8 cellular contexts compared by ENCODE assay signal in genomic region chr2:160207804-160208661, GRCh38. TPM values are rescaled to one million over a fixed set of nuclear protein-coding genes. Genes with fewer than 3 reads are reported as not detected.
A peak's percentile ranks its signal among the peaks of the same experiment; 100 is the strongest.
DNase-seq lines count a peak whose midpoint lies in the region; ATAC-seq and TF ChIP-seq lines count a peak whose summit lies in the region.

No MANE protein-coding gene starts in this region.

- H3K4me1 ChIP-seq in IMR-90 (ENCODE audit: control insufficient read depth, insufficient read depth, low read length) (peaks cover 35% of the 10 kb centered on the region), left lung (peaks cover 11 to 22% of the 10 kb centered on the region in 2 donors)

- H2AFZ ChIP-seq in IMR-90 (replicated peaks; ENCODE audit: low read length, poor library complexity): peak overlapping the region; percentile 17

- H3K9me3 Mint-ChIP-seq in activated naive CD4-positive, alpha-beta T cell treated with anti-CD3 and anti-CD28 coated beads, Interleukin-2, amount 10 ng/mL, durations not matched to agents 7 days and 5 days: no peaks in the 10 kb centered on the region

- no peaks in the 10 kb centered on the region for H4K20me1 ChIP-seq in IMR-90 (ENCODE audit: insufficient read depth, low read length)

- H3K4me3 ChIP-seq in IMR-90 (ENCODE audit: insufficient read depth, low read depth, low read length) (no peak overlapping the region), cardiac fibroblast (replicated peaks in 1 of 2; ENCODE audit: low read depth in 2 of 2, low read length in 2 of 2) (no peak overlapping the region), left lung (no peak overlapping the region)

- peak overlapping the region; percentile 92 for H3K4ac ChIP-seq in IMR-90 (ENCODE audit: low read depth, low read length)

- 0 out of 4 replicates have a peak, but pooled peaks cover 0 to 7% of the 10 kb centered on the region in 2 experiments for H3K79me1 ChIP-seq in IMR-90 (ENCODE audit: low read depth in 1 of 2, low read length in 2 of 2)

- no peak overlapping the region for H3K9ac ChIP-seq in IMR-90 (ENCODE audit: low read depth, low read length)

- H2AK5ac ChIP-seq in IMR-90 (ENCODE audit: low read depth, low read length): peak overlapping the region; percentile 93

- H3K27me3 ChIP-seq in IMR-90 (ENCODE audit: control insufficient read depth, insufficient read depth, low read length) (no peaks in the 10 kb centered on the region), left lung (no peaks in the 10 kb centered on the region)

- CTCF ChIA-PET in IMR-90 (lab: Yijun Ruan, JAX): interaction anchor here (1.4 to 1.6 kb wide), 2 partner anchors 44 to 856 kb away, joined by 4 read pairs; no protein-coding TSS in a partner anchor
- CTCF ChIA-PET in activated naive CD4-positive, alpha-beta T cell treated with anti-CD3 and anti-CD28 coated beads, Interleukin-2, amount 10 ng/mL, durations not matched to agents 7 days and 5 days (lab: Charles Lee): interaction anchor here (0.6 to 6.1 kb wide), 3 partner anchors 13 to 99 kb away, joined by 3 to 44 read pairs (median 3); no protein-coding TSS in a partner anchor

- peaks cover 34% of the 10 kb centered on the region for H3K9me1 ChIP-seq in IMR-90 (ENCODE audit: insufficient read depth, low read length)

- H3K56ac ChIP-seq in IMR-90 (ENCODE audit: extremely low read depth, insufficient read depth, low read length): peak overlapping the region; percentile 72

- H3K27me3 Mint-ChIP-seq in activated naive CD4-positive, alpha-beta T cell treated with anti-CD3 and anti-CD28 coated beads, Interleukin-2, amount 10 ng/mL, durations not matched to agents 7 days and 5 days: peaks cover 11% of the 10 kb centered on the region

- H4K5ac ChIP-seq in IMR-90 (ENCODE audit: low read depth, low read length): peak overlapping the region; percentile 61

- no peak; the same call in 1 of the 2 replicates for TF ChIP-seq RAD21 in IMR-90 (IDR thresholded peaks at IDR 0.05; ENCODE audit: low read length)

- H3K27ac Mint-ChIP-seq in activated naive CD4-positive, alpha-beta T cell treated with anti-CD3 and anti-CD28 coated beads, Interleukin-2, amount 10 ng/mL, durations not matched to agents 7 days and 5 days: no peak overlapping the region

- peak overlapping the region; percentile 87 for H3K14ac ChIP-seq in IMR-90 (replicated peaks; ENCODE audit: low read depth, low read length)

- H3K36me3 Mint-ChIP-seq in activated naive CD4-positive, alpha-beta T cell treated with anti-CD3 and anti-CD28 coated beads, Interleukin-2, amount 10 ng/mL, durations not matched to agents 7 days and 5 days: no peaks in the 10 kb centered on the region

- intact Hi-C loops in IMR-90 (cut with micrococcal nuclease) (no loop called here), left lung (cut with DNase I) (no loop called here)

- DNase-seq in IMR-90 (peak; percentile 83), cardiac fibroblast (ENCODE audit: low read depth in 2 of 2) (peak; percentile 90 to 92), left lung (peak; percentile 84 to 89), stromal cell of bone marrow (ENCODE audit: low read depth) (peak; percentile 90), NCI-H82 treated with DMSO at 0.1 percent for 48 hours (lab: John Stamatoyannopoulos, UW; ENCODE audit: unreplicated experiment) (no peak), DMS79 (lab: John Stamatoyannopoulos, UW) (no peak)
- DNase-seq in activated naive CD4-positive, alpha-beta T cell treated with anti-CD3 and anti-CD28 coated beads, Interleukin-2, amount 10 ng/mL, durations not matched to agents 7 days and 5 days: no peak

- H2BK120ac ChIP-seq in IMR-90 (ENCODE audit: low read depth, low read length): peak overlapping the region; percentile 94

- peak overlapping the region; percentile 66 for H3K23ac ChIP-seq in IMR-90 (ENCODE audit: low read depth, low read length)

- peak; percentile 36 for ATAC-seq in GM18498 (IDR thresholded peaks at IDR 0.05; ENCODE audit: unreplicated experiment)
- peak; percentile 65 for ATAC-seq in IMR-90 (ENCODE audit: low read depth)
- ATAC-seq in left lung: peak; percentile 74

- WGBS in IMR-90 (ENCODE audit: extremely low coverage in 2 of 2, insufficient read length in 1 of 2), 2 experiments: 89% methylated on average over 7 of the region's 12 CpGs; no CpG with 5 or more reads in 1 of the 2 experiments

- no peak for TF ChIP-seq POLR2A in IMR-90 (IDR thresholded peaks at IDR 0.05; ENCODE audit: low read depth, low read length)

- no peak for TF ChIP-seq CTCF in IMR-90 (conservative IDR thresholded peaks at IDR 0.05; ENCODE audit: low read depth, low read length)
- no peak for TF ChIP-seq CTCF in cardiac fibroblast (IDR thresholded peaks at IDR 0.05; ENCODE audit: low read depth, low read length)
- TF ChIP-seq CTCF in left lung (IDR thresholded peaks at IDR 0.05): no peak

- POLR2A ChIA-PET in IMR-90 (lab: Charles Lee; ENCODE audit: unreplicated experiment): no interaction called here

- peak overlapping the region; percentile 79 for H2AK9ac ChIP-seq in IMR-90 (replicated peaks; ENCODE audit: low read depth, low read length, poor library complexity)

- no peaks in the 10 kb centered on the region for H3K9me3 ChIP-seq in IMR-90 (ENCODE audit: control insufficient read depth, insufficient read depth, low read length)
- no peaks in the 10 kb centered on the region for H3K9me3 ChIP-seq in left lung

- H3K4me1 Mint-ChIP-seq in activated naive CD4-positive, alpha-beta T cell treated with anti-CD3 and anti-CD28 coated beads, Interleukin-2, amount 10 ng/mL, durations not matched to agents 7 days and 5 days: peaks cover 7% of the 10 kb centered on the region

- peak overlapping the region; percentile 22; the same call in 1 of the 2 replicates for H3K4me2 ChIP-seq in IMR-90 (ENCODE audit: low read depth, low read length)

- no peaks in the 10 kb centered on the region for H3K36me3 ChIP-seq in IMR-90 (ENCODE audit: control insufficient read depth, insufficient read depth, low read length)
- no peaks in the 10 kb centered on the region for H3K36me3 ChIP-seq in left lung

- H2BK5ac ChIP-seq in IMR-90 (ENCODE audit: low read depth, low read length, poor library complexity, severe bottlenecking): peak overlapping the region; percentile 91

- in situ Hi-C loops in IMR-90 (cut with MboI; ENCODE audit: low sequenced_read_pairs): no loop called here

- H3K27ac ChIP-seq in IMR-90 (ENCODE audit: insufficient read depth, low read length) (peak overlapping the region; percentile 82), left lung (peak overlapping the region; percentile 52 to 61)

- peak overlapping the region; percentile 95 for H4K91ac ChIP-seq in IMR-90 (ENCODE audit: insufficient read depth, low read depth, low read length)

- dilution Hi-C loops in IMR-90 (cut with HindIII; ENCODE audit: low sequenced_read_pairs, unreplicated experiment): no loop called here

- BruUV-seq in IMR-90 (replicated peaks; lab: Mats Ljungman, UMichigan): no TSS peak

- H3K18ac ChIP-seq in IMR-90 (ENCODE audit: low read depth, low read length): peak overlapping the region; percentile 88; the same call in 1 of the 2 replicates

- H4K8ac ChIP-seq in IMR-90 (ENCODE audit: low read depth in 2 of 2, low read length in 2 of 2): peak overlapping the region; percentile 73 to 86

- H3K4me3 Mint-ChIP-seq in activated naive CD4-positive, alpha-beta T cell treated with anti-CD3 and anti-CD28 coated beads, Interleukin-2, amount 10 ng/mL, durations not matched to agents 7 days and 5 days: no peak overlapping the region

- peak overlapping the region; percentile 75 for H2BK15ac ChIP-seq in IMR-90 (ENCODE audit: low read depth, low read length)

- H2BK20ac ChIP-seq in IMR-90 (ENCODE audit: low read depth, low read length): peak overlapping the region; percentile 94

TF ChIP-seq in IMR-90, 13 proteins besides CTCF, POLR2A, EP300 and RAD21:
- TF ChIP-seq SMC3 (IDR thresholded peaks at IDR 0.05; ENCODE audit: low read depth, low read length) (no peak), RFX5 (IDR thresholded peaks at IDR 0.05; ENCODE audit: low read depth, low read length) (no peak), ELK1 (IDR thresholded peaks at IDR 0.05; ENCODE audit: borderline replicate concordance, low read depth, low read length) (no peak), RCOR1 (IDR thresholded peaks at IDR 0.05; ENCODE audit: insufficient replicate concordance, low read length) (peak; percentile 90), BHLHE40 (IDR thresholded peaks at IDR 0.05; ENCODE audit: low read depth, low read length) (peak; percentile 69; the same call in 1 of the 2 replicates), CHD1 (IDR thresholded peaks at IDR 0.05; ENCODE audit: low read depth, low read length) (no peak), CEBPB (IDR thresholded peaks at IDR 0.05; ENCODE audit: low read depth, low read length) (no peak), MXI1 (IDR thresholded peaks at IDR 0.05; ENCODE audit: borderline replicate concordance, low read depth, low read length) (0 out of 2 replicates have a peak, but pooled peaks have one; percentile 37), MAZ (IDR thresholded peaks at IDR 0.05; ENCODE audit: borderline replicate concordance, low read depth, low read length) (peak; percentile 51; the same call in 1 of the 2 replicates), NFE2L2 (IDR thresholded peaks at IDR 0.05; ENCODE audit: low read depth, low read length) (peak; percentile 50; the same call in 1 of the 2 replicates), FOS (IDR thresholded peaks at IDR 0.05; ENCODE audit: low read depth, low read length) (peak; percentile 74)

RNA-seq across cellular contexts. Expression of gene ITGB6, which starts 8.0 kb away (rescaled TPM):
- under 0.01 TPM in 1 of 2 replicates, not detected in the other for total RNA-seq in IMR-90 (2012; rRNA removed)
- not detected in 2 replicates for polyA plus RNA-seq in IMR-90 (2012; rRNA removed)
- polyA plus RNA-seq in IMR-90 (2012; cell fraction: cytosol; rRNA removed): not detected in 2 replicates
- polyA plus RNA-seq in IMR-90 (2012; cell fraction: nucleus; rRNA removed; ENCODE audit: low replicate concordance): 0.02 TPM in 1 of 2 replicates, not detected in the other
- total RNA-seq in left lung: 100 to 1,000 TPM in 1 of 2 donors, 10 to 100 TPM in 1; 58.3 to 227 TPM

Comparison
In these comparisons a context has a peak if more than half of its experiments do, and no peak if none do; other contexts are left out.
1. DNase-seq: peak in IMR-90 (single experiment), cardiac fibroblast (2 of 2), left lung (2 of 2) and stromal cell of bone marrow (single experiment); none in NCI-H82 treated with DMSO at 0.1 percent for 48 hours (single experiment), activated naive CD4-positive, alpha-beta T cell treated with anti-CD3 and anti-CD28 coated beads, Interleukin-2, amount 10 ng/mL, durations not matched to agents 7 days and 5 days (single experiment) and DMS79 (single experiment).
2. RNA of gene ITGB6, which starts 8.0 kb away (total RNA-seq): 58.3 to 227 TPM in left lung; under 0.01 TPM in IMR-90; every median in the first group is over 10 times any median in the second.
3. Peak in every context shown above with its lines, with median percentiles within 50 percentile points of each other: ATAC-seq.